ENCODE assay signal across 16 cellular contexts in genomic region chr14:101499513-101499912, GRCh38.
"Had no signal": no experiment of that assay in that cellular context is flagged by ENCODE, and none has a peak within 500 bp of the region (broad histone marks: within the 10 kb centered on the region; RNA-seq: fewer than 3 reads in every experiment).

No MANE protein-coding gene starts in this region.

- H3K36me3 ChIP-seq: tibial nerve had no signal

- H3K27ac Mint-ChIP-seq: activated naive CD8-positive, alpha-beta T cell treated with anti-CD3 and anti-CD28 coated beads for 36 hours; activated T-cell treated with anti-CD3 and anti-CD28 coated beads, Interleukin-2, amount 50 U/mL, for 24 hours; naive thymus-derived CD4-positive, alpha-beta T cell; T-cell had no signal

- DNase-seq: activated CD4-positive, alpha-beta T cell treated with anti-CD3 and anti-CD28 coated beads for 1 hour; activated CD4-positive, alpha-beta T cell treated with anti-CD3 and anti-CD28 coated beads, Interleukin-2, amount 50 U/mL, for 48 hours; activated naive CD8-positive, alpha-beta T cell treated with anti-CD3 and anti-CD28 coated beads for 36 hours; activated T-cell treated with anti-CD3 and anti-CD28 coated beads, Interleukin-2, amount 50 U/mL, for 24 hours; amygdala; central memory CD4-positive, alpha-beta T cell; cortex of kidney; effector CD8-positive, alpha-beta T cell; foreskin fibroblast; naive thymus-derived CD4-positive, alpha-beta T cell; stimulated activated CD4-positive, alpha-beta T cell treated with anti-CD3 and anti-CD28 coated beads, Interleukin-4, amount 100 ng/mL, for 1 hour; stimulated activated naive CD4-positive, alpha-beta T cell; T-helper 9 cell had no signal

- H3K36me3 Mint-ChIP-seq: activated naive CD8-positive, alpha-beta T cell treated with anti-CD3 and anti-CD28 coated beads for 36 hours; T-cell had no signal

- H3K9me3 ChIP-seq: body of pancreas had no signal

- H3K4me1 Mint-ChIP-seq: activated naive CD8-positive, alpha-beta T cell treated with anti-CD3 and anti-CD28 coated beads for 36 hours; naive thymus-derived CD4-positive, alpha-beta T cell; T-cell had no signal

- H3K27me3 ChIP-seq: body of pancreas, tibial nerve had no signal

- H3K4me3 ChIP-seq: body of pancreas, tibial nerve had no signal

- ATAC-seq: naive thymus-derived CD4-positive, alpha-beta T cell; T-cell had no signal

- H3K4me3 Mint-ChIP-seq: activated naive CD8-positive, alpha-beta T cell treated with anti-CD3 and anti-CD28 coated beads for 36 hours; activated T-cell treated with anti-CD3 and anti-CD28 coated beads, Interleukin-2, amount 50 U/mL, for 24 hours; naive thymus-derived CD4-positive, alpha-beta T cell; T-cell had no signal

- H3K27ac ChIP-seq: body of pancreas, tibial nerve had no signal

- H3K9me3 Mint-ChIP-seq: activated naive CD8-positive, alpha-beta T cell treated with anti-CD3 and anti-CD28 coated beads for 36 hours; activated T-cell treated with anti-CD3 and anti-CD28 coated beads, Interleukin-2, amount 50 U/mL, for 24 hours; T-cell had no signal
